In genomic region chr12:130066742-130067141, GRCh38 we compare ENCODE assay signal across 35 cellular contexts.
"Had no signal": no experiment of that assay in that cellular context is flagged by ENCODE, and none has a peak within 500 bp of the region (broad histone marks: within the 10 kb centered on the region; RNA-seq: fewer than 3 reads in every experiment).

No MANE protein-coding gene starts in this region.

- H3K4me2 ChIP-seq: KMS-11 had no signal

- H3K4me3 ChIP-seq: MG63 had no signal

- H3K27ac ChIP-seq: KMS-11 had no signal

- H3K9me3 ChIP-seq: MG63 had no signal

- DNase-seq: Karpas-422, Kasumi-1, MG63, MM.1S, MV-4-11, NCI-H1048, NCI-H1092, NCI-H1092 treated with DMSO at 0.1 percent for 48 hours, NCI-H1105, NCI-H1105 treated with DMSO at 0.1 percent for 48 hours, NCI-H1417, NCI-H1417 treated with DMSO at 0.1 percent for 48 hours, NCI-H1436, NCI-H1436 treated with DMSO at 0.1 percent for 48 hours, NCI-H146, NCI-H1694, NCI-H1694 treated with DMSO at 0.1 percent for 48 hours, NCI-H187, NCI-H187 treated with DMSO at 0.1 percent for 48 hours, NCI-H1930, NCI-H2029, NCI-H2029 treated with DMSO at 0.1 percent for 48 hours, NCI-H2081, NCI-H2081 treated with DMSO at 0.1 percent for 48 hours, NCI-H2107, NCI-H2171, NCI-H2171 treated with DMSO at 0.1 percent for 48 hours, NCI-H2227 treated with DMSO at 0.1 percent for 48 hours, NCI-H226, NCI-H345, NCI-H446, NCI-H446 treated with DMSO at 0.1 percent for 48 hours, NCI-H510A, NCI-H510A treated with DMSO at 0.1 percent for 48 hours had no signal

- H3K27me3 ChIP-seq: MG63 had no signal

- H3K9ac ChIP-seq: KMS-11 had no signal

- H3K36me3 ChIP-seq: MG63 had no signal
